In the genomic region with DNA sequence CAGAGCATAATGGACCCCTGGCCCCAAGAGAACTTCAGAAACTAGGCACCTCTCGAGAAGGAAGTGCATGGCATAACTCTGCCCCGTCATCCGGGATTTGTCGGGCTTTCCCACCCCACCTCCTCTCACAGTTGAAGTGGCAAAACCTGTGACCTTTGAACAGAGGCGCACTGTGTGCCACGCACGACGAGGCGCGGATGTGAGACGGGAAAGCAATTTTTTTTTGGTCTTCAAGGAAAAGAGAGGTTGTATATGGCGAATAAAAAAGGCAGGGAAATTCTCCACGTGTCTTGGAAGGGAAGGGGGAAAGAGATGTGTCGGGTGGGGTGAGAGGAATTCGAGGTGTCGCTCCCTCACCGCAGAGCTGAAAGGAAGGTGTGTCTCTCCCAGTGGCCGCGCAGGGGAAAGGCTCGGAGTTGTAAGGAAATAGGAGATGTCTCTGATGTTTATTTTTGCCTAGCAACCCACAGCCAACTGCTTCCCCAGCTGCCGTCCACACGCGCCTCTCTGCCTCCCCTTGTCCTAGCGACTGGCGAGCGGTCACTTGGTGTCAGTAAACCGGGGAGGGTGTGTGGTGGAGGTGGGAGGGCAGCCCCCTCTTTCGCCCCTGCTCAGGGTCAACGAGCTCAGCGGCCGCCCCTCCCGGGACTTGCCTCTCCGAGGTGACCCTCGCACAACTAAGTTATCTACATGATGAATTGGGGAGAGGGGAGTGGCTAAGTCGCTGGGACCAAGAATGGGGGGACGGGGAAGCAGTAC, we compare ENCODE assay signal across 8 cellular contexts. TPM values are rescaled to one million over a fixed set of nuclear protein-coding genes. Genes with fewer than 3 reads are reported as not detected.
DNase-seq lines count a peak whose midpoint lies in the region; ATAC-seq and TF ChIP-seq lines count a peak whose summit lies in the region.

No MANE protein-coding gene starts in this region.

- TF ChIP-seq CTCF in GM12875 (IDR thresholded peaks at IDR 0.05; ENCODE audit: borderline replicate concordance, insufficient read depth, low read depth, low read length) = peak; percentile 36

- peak overlapping the region; percentile 96 for H3K4me3 ChIP-seq in GM12875 (ENCODE audit: low read depth, low read length)

- ATAC-seq in HG03135 (IDR thresholded peaks at IDR 0.05; ENCODE audit: unreplicated experiment) (peak; percentile 29), left lobe of liver (peak; percentile 74), HG03469 (IDR thresholded peaks at IDR 0.05; ENCODE audit: unreplicated experiment) (no peak)

- DNase-seq in NCI-H345 treated with DMSO at 0.1 percent for 48 hours (lab: John Stamatoyannopoulos, UW; ENCODE audit: unreplicated experiment) (peak; percentile 61), ecto neural progenitor cell (ENCODE audit: low spot score) (peak; percentile 87), left lobe of liver (ENCODE audit: low spot score) (peak; percentile 71)
- DNase-seq in activated CD4-positive, alpha-beta T cell treated with anti-CD3 and anti-CD28 coated beads for 4 hours = peak; percentile 18 to 36
- peak; percentile 16 for DNase-seq in stimulated activated CD4-positive, alpha-beta T cell treated with anti-CD3 and anti-CD28 coated beads, Interleukin-2, amount 100 ng/mL, for 4 hours (ENCODE audit: low read depth)

RNA-seq across cellular contexts. Expression of a gene that starts 0.8 kb away (rescaled TPM):
- 10.7 TPM for total RNA-seq in left lobe of liver

Comparison
In these comparisons a context has a peak if more than half of its experiments do, and no peak if none do; other contexts are left out.
1. DNase-seq: peak in every context shown above with its lines; median percentile 87 in ecto neural progenitor cell; 71 in left lobe of liver; 61 in NCI-H345 treated with DMSO at 0.1 percent for 48 hours; 27 in activated CD4-positive, alpha-beta T cell treated with anti-CD3 and anti-CD28 coated beads for 4 hours; 16 in stimulated activated CD4-positive, alpha-beta T cell treated with anti-CD3 and anti-CD28 coated beads, Interleukin-2, amount 100 ng/mL, for 4 hours.